1 cellular context compared by ENCODE assay signal in genomic region chr19:35143818-35144217, GRCh38.
TF ChIP-seq lines count a peak whose summit lies in the region.

No MANE protein-coding gene starts in this region.

TF ChIP-seq in SK-N-SH treated with all-trans-retinoic acid at 6 μM for 48 hours, 23 proteins besides CTCF, POLR2A, EP300 and RAD21 (continued from another document):
- TF ChIP-seq PATZ1 (CRISPR knock-in tag; IDR thresholded peaks at IDR 0.05; ENCODE audit: borderline replicate concordance): no peak
- TF ChIP-seq CSRNP3 (CRISPR knock-in tag; IDR thresholded peaks at IDR 0.05): no peak
- no peak for TF ChIP-seq ZNF70 (CRISPR knock-in tag; IDR thresholded peaks at IDR 0.05)
- TF ChIP-seq SNAI2 (CRISPR knock-in tag; IDR thresholded peaks at IDR 0.05): no peak
- TF ChIP-seq TCF4 (CRISPR knock-in tag; IDR thresholded peaks at IDR 0.05; ENCODE audit: borderline replicate concordance): no peak
- no peak for TF ChIP-seq ISL1 (CRISPR knock-in tag; IDR thresholded peaks at IDR 0.05)
